16 cellular contexts compared by ENCODE assay signal in the genomic region with DNA sequence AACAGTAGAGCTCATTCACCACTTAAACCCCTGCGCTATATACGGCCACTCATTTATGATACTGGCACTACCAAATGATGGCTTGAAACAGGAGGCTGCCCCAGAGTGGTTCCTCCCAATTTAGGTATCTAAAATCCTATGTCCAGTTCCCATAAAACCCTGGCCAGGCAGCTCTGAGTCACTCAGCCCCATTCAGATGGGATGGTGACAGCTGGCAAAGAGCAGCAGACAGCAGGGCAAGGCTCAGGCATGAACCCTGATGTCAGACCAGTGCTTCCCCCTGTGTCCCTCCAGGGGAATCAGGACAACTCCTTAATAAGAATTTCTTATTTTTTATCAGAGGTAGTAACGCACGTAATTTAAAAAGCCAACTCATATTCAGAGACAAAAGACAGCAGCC.
DNase-seq lines count a peak whose midpoint lies in the region; ATAC-seq and TF ChIP-seq lines count a peak whose summit lies in the region.
"Had no signal": no experiment of that assay in that cellular context is flagged by ENCODE, and none has a peak within 500 bp of the region (broad histone marks: within the 10 kb centered on the region; RNA-seq: fewer than 3 reads in every experiment).

No MANE protein-coding gene starts in this region.

- peak overlapping the region; percentile 32 for H3K27ac ChIP-seq in layer of hippocampus (ENCODE audit: low read depth, low read length)
- H3K27ac ChIP-seq in sigmoid colon = peak overlapping the region; percentile 87 to 91 (median 88)
- H3K27ac ChIP-seq: BLaER1, PC-9 had no signal

- DNase-seq in G401 (ENCODE audit: low spot score) = peak; percentile 83
- peak; percentile 44 for DNase-seq in astrocyte of the hippocampus (ENCODE audit: low read depth, low spot score)
- peak; percentile 67 for DNase-seq in sigmoid colon
- DNase-seq in erythroblast (lab: John Stamatoyannopoulos, UW) = no peak
- no peak for DNase-seq in activated CD8-positive, alpha-beta T cell treated with anti-CD3 and anti-CD28 coated beads, Interleukin-2, amount 10 ng/mL, durations not matched to agents 7 days and 5 days
- DNase-seq in stimulated activated CD4-positive, alpha-beta T cell treated with anti-CD3 and anti-CD28 coated beads, Interleukin-1b, Interleukin-23, amount 100 ng/mL, for 48 hours = no peak
- DNase-seq: activated naive CD8-positive, alpha-beta T cell treated with anti-CD3 and anti-CD28 coated beads, Interleukin-2, amount 10 ng/mL, durations not matched to agents 7 days and 5 days; H7; NCI-H2107 had no signal

- TF ChIP-seq POLR2A in sigmoid colon (IDR thresholded peaks at IDR 0.05) (no peak), erythroblast (IDR thresholded peaks at IDR 0.05; ENCODE audit: low read length) (no peak)

- TF ChIP-seq EP300 in sigmoid colon (IDR thresholded peaks at IDR 0.05) = no peak

- H3K4me3 Mint-ChIP-seq in activated CD8-positive, alpha-beta T cell treated with anti-CD3 and anti-CD28 coated beads, Interleukin-2, amount 10 ng/mL, durations not matched to agents 7 days and 5 days = no peak overlapping the region
- H3K4me3 Mint-ChIP-seq: activated naive CD8-positive, alpha-beta T cell treated with anti-CD3 and anti-CD28 coated beads, Interleukin-2, amount 10 ng/mL, durations not matched to agents 7 days and 5 days; IgD-negative memory B cell; memory B cell had no signal

- H3K36me3 ChIP-seq in sigmoid colon = no peaks in the 10 kb centered on the region

- H3K9me3 ChIP-seq in sigmoid colon = no peaks in the 10 kb centered on the region

- intact Hi-C loops in sigmoid colon (cut with DNase I) = loop anchor here (5.0 kb wide), 4 partner anchors 50 to 235 kb away; no protein-coding TSS in a partner anchor

- no peak for TF ChIP-seq CTCF in sigmoid colon (IDR thresholded peaks at IDR 0.05)

- CTCF ChIA-PET in activated CD8-positive, alpha-beta T cell treated with anti-CD3 and anti-CD28 coated beads, Interleukin-2, amount 10 ng/mL, durations not matched to agents 7 days and 5 days (lab: Charles Lee) = interaction anchor here (1.3 kb wide), 1 partner anchor 14 kb away, joined by 3 read pairs; no protein-coding TSS in a partner anchor

- H3K4me3 ChIP-seq in sigmoid colon = no peak overlapping the region
- H3K4me3 ChIP-seq: BLaER1, PC-9 had no signal

- ATAC-seq in activated CD8-positive, alpha-beta T cell treated with anti-CD3 and anti-CD28 coated beads, Interleukin-2, amount 10 ng/mL, durations not matched to agents 7 days and 5 days = no peak
- no peak for ATAC-seq in HG03196 (IDR thresholded peaks at IDR 0.05; ENCODE audit: unreplicated experiment)
- ATAC-seq: sciatic nerve had no signal

- in situ Hi-C loops in G401 (cut with HindIII; ENCODE audit: low sequenced_read_pairs) = no loop called here

- POLR2A ChIA-PET in activated CD8-positive, alpha-beta T cell treated with anti-CD3 and anti-CD28 coated beads, Interleukin-2, amount 10 ng/mL, durations not matched to agents 7 days and 5 days (lab: Charles Lee) = no interaction called here

- H3K4me1 ChIP-seq in sigmoid colon = peaks cover 0 to 60% (median 41%) of the 10 kb centered on the region in 4 donors

- no peaks in the 10 kb centered on the region for H3K27me3 ChIP-seq in layer of hippocampus (ENCODE audit: control insufficient read depth, insufficient read depth, low read length)
- no peaks in the 10 kb centered on the region for H3K27me3 ChIP-seq in sigmoid colon
- H3K27me3 ChIP-seq: BLaER1 had no signal

- H3K4me1 Mint-ChIP-seq in activated CD8-positive, alpha-beta T cell treated with anti-CD3 and anti-CD28 coated beads, Interleukin-2, amount 10 ng/mL, durations not matched to agents 7 days and 5 days (ENCODE audit: low read depth) = no peaks in the 10 kb centered on the region
- H3K4me1 Mint-ChIP-seq: activated naive CD8-positive, alpha-beta T cell treated with anti-CD3 and anti-CD28 coated beads, Interleukin-2, amount 10 ng/mL, durations not matched to agents 7 days and 5 days; IgD-negative memory B cell; memory B cell had no signal

- H3K9me3 Mint-ChIP-seq in activated CD8-positive, alpha-beta T cell treated with anti-CD3 and anti-CD28 coated beads, Interleukin-2, amount 10 ng/mL, durations not matched to agents 7 days and 5 days (ENCODE audit: insufficient read depth) = peaks cover 8% of the 10 kb centered on the region

- H3K27ac Mint-ChIP-seq in activated CD8-positive, alpha-beta T cell treated with anti-CD3 and anti-CD28 coated beads, Interleukin-2, amount 10 ng/mL, durations not matched to agents 7 days and 5 days = no peak overlapping the region
- H3K27ac Mint-ChIP-seq: activated naive CD8-positive, alpha-beta T cell treated with anti-CD3 and anti-CD28 coated beads, Interleukin-2, amount 10 ng/mL, durations not matched to agents 7 days and 5 days; IgD-negative memory B cell; memory B cell had no signal

- no peaks in the 10 kb centered on the region for H3K36me3 Mint-ChIP-seq in activated CD8-positive, alpha-beta T cell treated with anti-CD3 and anti-CD28 coated beads, Interleukin-2, amount 10 ng/mL, durations not matched to agents 7 days and 5 days (ENCODE audit: low read depth)
- H3K36me3 Mint-ChIP-seq: activated naive CD8-positive, alpha-beta T cell treated with anti-CD3 and anti-CD28 coated beads, Interleukin-2, amount 10 ng/mL, durations not matched to agents 7 days and 5 days; IgD-negative memory B cell had no signal

- WGBS in sigmoid colon, 2 donors = 88 to 89% methylated on average over 4 of the region's 4 CpGs

- peaks cover 7% of the 10 kb centered on the region for H3K27me3 Mint-ChIP-seq in activated CD8-positive, alpha-beta T cell treated with anti-CD3 and anti-CD28 coated beads, Interleukin-2, amount 10 ng/mL, durations not matched to agents 7 days and 5 days (ENCODE audit: low read depth)
- H3K27me3 Mint-ChIP-seq: IgD-negative memory B cell, memory B cell had no signal

Comparison
In these comparisons a context has a peak if more than half of its experiments do, and no peak if none do; other contexts are left out.
1. DNase-seq: peak in G401 (single experiment), astrocyte of the hippocampus (single experiment) and sigmoid colon (single experiment); none in erythroblast (0 of 2), activated CD8-positive, alpha-beta T cell treated with anti-CD3 and anti-CD28 coated beads, Interleukin-2, amount 10 ng/mL, durations not matched to agents 7 days and 5 days (single experiment) and stimulated activated CD4-positive, alpha-beta T cell treated with anti-CD3 and anti-CD28 coated beads, Interleukin-1b, Interleukin-23, amount 100 ng/mL, for 48 hours (single experiment).